In the genomic region with DNA sequence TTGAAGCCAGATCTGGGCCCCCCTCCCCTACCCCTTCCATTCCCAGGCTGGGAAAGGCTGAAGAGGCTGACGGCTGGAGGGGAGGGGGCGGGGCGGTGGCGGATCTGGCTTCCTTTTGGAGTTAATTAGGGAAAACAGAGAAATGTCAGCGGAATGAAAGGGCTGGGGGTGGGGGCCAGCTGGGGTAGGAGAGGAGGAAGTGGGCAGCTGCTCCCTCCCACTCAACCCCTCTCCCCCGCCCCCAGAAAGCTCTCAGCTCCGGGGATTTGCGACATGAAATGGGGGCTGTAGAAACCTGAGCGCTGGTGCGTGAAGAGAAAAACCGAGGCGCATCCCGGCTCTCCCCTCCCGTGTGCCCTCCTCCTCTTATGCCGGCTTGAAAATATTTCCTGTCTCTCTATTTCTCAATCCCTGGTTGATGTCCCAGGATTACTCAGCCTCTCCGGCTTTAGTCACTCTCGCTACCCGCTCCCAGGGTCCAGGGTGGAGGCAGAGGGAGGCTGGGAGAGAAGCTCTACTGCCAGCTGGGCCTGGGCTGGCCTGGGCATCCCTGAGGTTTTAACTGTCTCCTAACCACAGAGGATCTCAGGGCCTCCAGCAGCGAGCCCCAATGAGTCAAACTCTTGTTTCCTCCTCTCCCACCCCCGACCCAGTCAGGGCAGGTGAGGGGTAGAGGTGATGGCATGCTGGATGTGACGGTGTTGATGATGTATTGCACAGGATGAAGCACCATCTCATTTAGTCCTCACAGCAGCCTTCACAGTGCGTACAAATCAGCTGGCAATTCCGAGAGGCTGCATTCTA, we compare ENCODE assay signal across 8 cellular contexts. TPM values are rescaled to one million over a fixed set of nuclear protein-coding genes. Genes with fewer than 3 reads are reported as not detected.
DNase-seq lines count a peak whose midpoint lies in the region; ATAC-seq and TF ChIP-seq lines count a peak whose summit lies in the region.

No MANE protein-coding gene starts in this region.

- peak; percentile 98 for DNase-seq in EH (ENCODE audit: low read depth)
- DNase-seq in WTC11 (ENCODE audit: low spot score): peak; percentile 72
- peak in 4 of 5 donors; percentile 58 to 79 (median 76) for DNase-seq in heart left ventricle
- peak; percentile 77 for DNase-seq in sciatic nerve (ENCODE audit: low spot score)
- no peak for DNase-seq in activated T-helper 1 cell treated with anti-CD3 and anti-CD28 coated beads, Interleukin-12 subunit alpha, Interleukin-12 subunit beta, Interleukin-2, Interleukin-4 antibody, amounts not matched to agents 30 ng/mL and 10 ng/mL and 1 ng/mL, durations not matched to agents 14 hours and 24 hours and 36 hours (ENCODE audit: low spot score)

- H3K36me3 Mint-ChIP-seq in IgD-negative memory B cell: no peaks in the 10 kb centered on the region
- peaks cover 15% of the 10 kb centered on the region for H3K36me3 Mint-ChIP-seq in WTC11
- peaks cover 3% of the 10 kb centered on the region for H3K36me3 Mint-ChIP-seq in activated T-helper 1 cell treated with anti-CD3 and anti-CD28 coated beads, Interleukin-12 subunit alpha, Interleukin-12 subunit beta, Interleukin-2, Interleukin-4 antibody, amounts not matched to agents 30 ng/mL and 10 ng/mL and 1 ng/mL, durations not matched to agents 14 hours and 24 hours and 36 hours (ENCODE audit: low read depth)

- H3K9me3 ChIP-seq in heart left ventricle: no peaks in the 10 kb centered on the region

- CTCF ChIA-PET in WTC11 (lab: Charles Lee): interaction anchor here (0.7 to 10.5 kb wide), 31 partner anchors 13 to 374 kb away, joined by 3 to 131 read pairs (median 10); a partner anchor contains a TSS

- no peak for TF ChIP-seq CTCF in WTC11 (IDR thresholded peaks at IDR 0.05)
- TF ChIP-seq CTCF in heart left ventricle (IDR thresholded peaks at IDR 0.05): no peak

- POLR2A ChIA-PET in WTC11 (lab: Charles Lee): interaction anchor here (0.7 to 1.4 kb wide), 4 partner anchors 11 to 88 kb away, joined by 3 to 5 read pairs (median 4); a partner anchor contains a TSS

- TF ChIP-seq POLR2A in heart left ventricle (IDR thresholded peaks at IDR 0.05): peak in 1 of 2 donors; percentile 17

- H3K4me1 ChIP-seq in heart left ventricle: peaks cover 8 to 67% (median 48%) of the 10 kb centered on the region in 12 donors

- peak overlapping the region in 9 of 12 donors; percentile 10 to 45 (median 30) for H3K4me3 ChIP-seq in heart left ventricle

- H3K27ac Mint-ChIP-seq in IgD-negative memory B cell (peak overlapping the region in 1 of 3 donors; percentile 83), WTC11 (no peak overlapping the region)
- no peak overlapping the region for H3K27ac Mint-ChIP-seq in activated T-helper 1 cell treated with anti-CD3 and anti-CD28 coated beads, Interleukin-12 subunit alpha, Interleukin-12 subunit beta, Interleukin-2, Interleukin-4 antibody, amounts not matched to agents 30 ng/mL and 10 ng/mL and 1 ng/mL, durations not matched to agents 14 hours and 24 hours and 36 hours

- no peaks in the 10 kb centered on the region for H3K27me3 ChIP-seq in heart left ventricle

- no peaks in the 10 kb centered on the region for H3K9me3 Mint-ChIP-seq in IgD-negative memory B cell
- H3K9me3 Mint-ChIP-seq in WTC11: no peaks in the 10 kb centered on the region
- H3K9me3 Mint-ChIP-seq in activated T-helper 1 cell treated with anti-CD3 and anti-CD28 coated beads, Interleukin-12 subunit alpha, Interleukin-12 subunit beta, Interleukin-2, Interleukin-4 antibody, amounts not matched to agents 30 ng/mL and 10 ng/mL and 1 ng/mL, durations not matched to agents 14 hours and 24 hours and 36 hours: no peaks in the 10 kb centered on the region

- 37 to 48% (median 46%) methylated on average over 20 to 23 of the region's 23 CpGs for WGBS in heart left ventricle, 4 donors

- ATAC-seq in WTC11 (peak; percentile 23), heart left ventricle (peak; percentile 15 to 63 (median 57)), sciatic nerve (peak; percentile 72), HG02588 (IDR thresholded peaks at IDR 0.05; ENCODE audit: unreplicated experiment) (no peak), GM18498 (IDR thresholded peaks at IDR 0.05; ENCODE audit: unreplicated experiment) (no peak)

- H3K36me3 ChIP-seq in heart left ventricle: peaks cover 0 to 56% (median 23%) of the 10 kb centered on the region in 9 donors

- H3K27ac ChIP-seq in heart left ventricle: peak overlapping the region; percentile 65 to 92 (median 80)

- H3K4me1 Mint-ChIP-seq in IgD-negative memory B cell: peaks cover 49 to 54% (median 53%) of the 10 kb centered on the region in 3 donors
- peaks cover 40% of the 10 kb centered on the region for H3K4me1 Mint-ChIP-seq in WTC11
- H3K4me1 Mint-ChIP-seq in activated T-helper 1 cell treated with anti-CD3 and anti-CD28 coated beads, Interleukin-12 subunit alpha, Interleukin-12 subunit beta, Interleukin-2, Interleukin-4 antibody, amounts not matched to agents 30 ng/mL and 10 ng/mL and 1 ng/mL, durations not matched to agents 14 hours and 24 hours and 36 hours (ENCODE audit: low read depth): peaks cover 19% of the 10 kb centered on the region

- H3K27me3 Mint-ChIP-seq in IgD-negative memory B cell (peaks cover 2% of the 10 kb centered on the region), WTC11 (ENCODE audit: low read depth) (no peaks in the 10 kb centered on the region)
- H3K27me3 Mint-ChIP-seq in activated T-helper 1 cell treated with anti-CD3 and anti-CD28 coated beads, Interleukin-12 subunit alpha, Interleukin-12 subunit beta, Interleukin-2, Interleukin-4 antibody, amounts not matched to agents 30 ng/mL and 10 ng/mL and 1 ng/mL, durations not matched to agents 14 hours and 24 hours and 36 hours (ENCODE audit: insufficient read depth): no peaks in the 10 kb centered on the region

- H3K4me3 Mint-ChIP-seq in IgD-negative memory B cell (peak overlapping the region; percentile 44 to 92 (median 67)), WTC11 (peak overlapping the region; percentile 73)
- H3K4me3 Mint-ChIP-seq in activated T-helper 1 cell treated with anti-CD3 and anti-CD28 coated beads, Interleukin-12 subunit alpha, Interleukin-12 subunit beta, Interleukin-2, Interleukin-4 antibody, amounts not matched to agents 30 ng/mL and 10 ng/mL and 1 ng/mL, durations not matched to agents 14 hours and 24 hours and 36 hours: no peak overlapping the region

- intact Hi-C loops in heart left ventricle (cut with DNase I) (no loop called here), sciatic nerve (cut with DNase I) (no loop called here)
- intact Hi-C loops in activated T-helper 1 cell treated with anti-CD3 and anti-CD28 coated beads, Interleukin-12 subunit alpha, Interleukin-12 subunit beta, Interleukin-2, Interleukin-4 antibody, amounts not matched to agents 30 ng/mL and 10 ng/mL and 1 ng/mL, durations not matched to agents 14 hours and 24 hours and 36 hours (cut with micrococcal nuclease): no loop called here

TF ChIP-seq in WTC11, 78 proteins besides CTCF, POLR2A, EP300 and RAD21:
- TF ChIP-seq TEAD1 (CRISPR knock-in tag; IDR thresholded peaks at IDR 0.05): 0 out of 2 replicates have a peak, but pooled peaks have one; percentile 34
- TF ChIP-seq SMAD3 (CRISPR knock-in tag; IDR thresholded peaks at IDR 0.05; ENCODE audit: borderline replicate concordance): no peak
- TF ChIP-seq, protein P1, sequence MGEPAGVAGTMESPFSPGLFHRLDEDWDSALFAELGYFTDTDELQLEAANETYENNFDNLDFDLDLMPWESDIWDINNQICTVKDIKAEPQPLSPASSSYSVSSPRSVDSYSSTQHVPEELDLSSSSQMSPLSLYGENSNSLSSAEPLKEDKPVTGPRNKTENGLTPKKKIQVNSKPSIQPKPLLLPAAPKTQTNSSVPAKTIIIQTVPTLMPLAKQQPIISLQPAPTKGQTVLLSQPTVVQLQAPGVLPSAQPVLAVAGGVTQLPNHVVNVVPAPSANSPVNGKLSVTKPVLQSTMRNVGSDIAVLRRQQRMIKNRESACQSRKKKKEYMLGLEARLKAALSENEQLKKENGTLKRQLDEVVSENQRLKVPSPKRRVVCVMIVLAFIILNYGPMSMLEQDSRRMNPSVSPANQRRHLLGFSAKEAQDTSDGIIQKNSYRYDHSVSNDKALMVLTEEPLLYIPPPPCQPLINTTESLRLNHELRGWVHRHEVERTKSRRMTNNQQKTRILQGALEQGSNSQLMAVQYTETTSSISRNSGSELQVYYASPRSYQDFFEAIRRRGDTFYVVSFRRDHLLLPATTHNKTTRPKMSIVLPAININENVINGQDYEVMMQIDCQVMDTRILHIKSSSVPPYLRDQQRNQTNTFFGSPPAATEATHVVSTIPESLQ (CRISPR knock-in tag; IDR thresholded peaks at IDR 0.05): no peak

RNA-seq across cellular contexts. Expression of a gene that starts 20.1 kb away (rescaled TPM):
- not detected for polyA plus RNA-seq in IgD-negative memory B cell
- total RNA-seq in WTC11 (2021): 1.1 to 1.5 TPM (median 1.1 TPM) in 3 replicates
- total RNA-seq in heart left ventricle: 1 to 10 TPM; 1.5 to 5.4 (median 3.0) TPM
- 1 to 10 TPM in 1 of 2 donors, under 1 TPM in 1; 0.72 to 5.4 TPM for polyA plus RNA-seq in heart left ventricle
- 3.8 TPM for total RNA-seq in sciatic nerve
- total RNA-seq in activated T-helper 1 cell treated with anti-CD3 and anti-CD28 coated beads, Interleukin-12 subunit alpha, Interleukin-12 subunit beta, Interleukin-2, Interleukin-4 antibody, amounts not matched to agents 30 ng/mL and 10 ng/mL and 1 ng/mL, durations not matched to agents 14 hours and 24 hours and 36 hours: not detected in 2 replicates

RNA-seq across cellular contexts. Expression of a gene that starts 24.2 kb away (rescaled TPM):
- polyA plus RNA-seq in IgD-negative memory B cell (not detected), heart left ventricle (1 to 10 TPM in 1 of 2 donors, under 1 TPM in 1; 0.39 to 4.2 TPM)
- total RNA-seq in WTC11 (2021) (4.5 to 6.1 TPM (median 5.1 TPM) in 3 replicates), heart left ventricle (10 to 100 TPM in 1 of 9 donors, 1 to 10 TPM in 8; 1.7 to 10.4 (median 2.9) TPM), sciatic nerve (4.5 TPM)
- not detected in 2 replicates for total RNA-seq in activated T-helper 1 cell treated with anti-CD3 and anti-CD28 coated beads, Interleukin-12 subunit alpha, Interleukin-12 subunit beta, Interleukin-2, Interleukin-4 antibody, amounts not matched to agents 30 ng/mL and 10 ng/mL and 1 ng/mL, durations not matched to agents 14 hours and 24 hours and 36 hours

RNA-seq across cellular contexts. Expression of a gene that starts 33.2 kb away (rescaled TPM):
- polyA plus RNA-seq in IgD-negative memory B cell (3.9 TPM), heart left ventricle (10 to 100 TPM; 23.3 to 34.8 TPM)
- total RNA-seq in WTC11 (2021) (28.1 to 29.4 TPM (median 29.1 TPM) in 3 replicates), heart left ventricle (10 to 100 TPM; 12.3 to 32.5 (median 18.4) TPM), sciatic nerve (71.4 TPM)
- total RNA-seq in activated T-helper 1 cell treated with anti-CD3 and anti-CD28 coated beads, Interleukin-12 subunit alpha, Interleukin-12 subunit beta, Interleukin-2, Interleukin-4 antibody, amounts not matched to agents 30 ng/mL and 10 ng/mL and 1 ng/mL, durations not matched to agents 14 hours and 24 hours and 36 hours: 0.31 and 0.32 TPM in 2 replicates

Comparison
In these comparisons a context has a peak if more than half of its experiments do, and no peak if none do; other contexts are left out.
1. ATAC-seq: peak in WTC11 (single experiment), heart left ventricle (4 of 4) and sciatic nerve (single experiment); none in HG02588 (single experiment) and GM18498 (single experiment).
2. RNA of a gene that starts 33.2 kb away (total RNA-seq): 71.4 TPM in sciatic nerve (single experiment), 28.1 to 29.4 TPM in WTC11 and 12.3 to 32.5 TPM in heart left ventricle; 0.31 to 0.32 TPM in activated T-helper 1 cell treated with anti-CD3 and anti-CD28 coated beads, Interleukin-12 subunit alpha, Interleukin-12 subunit beta, Interleukin-2, Interleukin-4 antibody, amounts not matched to agents 30 ng/mL and 10 ng/mL and 1 ng/mL, durations not matched to agents 14 hours and 24 hours and 36 hours; every median in the first group is over 10 times any median in the second.